Comparison of ENCODE assay signal across 16 cellular contexts in the genomic region with DNA sequence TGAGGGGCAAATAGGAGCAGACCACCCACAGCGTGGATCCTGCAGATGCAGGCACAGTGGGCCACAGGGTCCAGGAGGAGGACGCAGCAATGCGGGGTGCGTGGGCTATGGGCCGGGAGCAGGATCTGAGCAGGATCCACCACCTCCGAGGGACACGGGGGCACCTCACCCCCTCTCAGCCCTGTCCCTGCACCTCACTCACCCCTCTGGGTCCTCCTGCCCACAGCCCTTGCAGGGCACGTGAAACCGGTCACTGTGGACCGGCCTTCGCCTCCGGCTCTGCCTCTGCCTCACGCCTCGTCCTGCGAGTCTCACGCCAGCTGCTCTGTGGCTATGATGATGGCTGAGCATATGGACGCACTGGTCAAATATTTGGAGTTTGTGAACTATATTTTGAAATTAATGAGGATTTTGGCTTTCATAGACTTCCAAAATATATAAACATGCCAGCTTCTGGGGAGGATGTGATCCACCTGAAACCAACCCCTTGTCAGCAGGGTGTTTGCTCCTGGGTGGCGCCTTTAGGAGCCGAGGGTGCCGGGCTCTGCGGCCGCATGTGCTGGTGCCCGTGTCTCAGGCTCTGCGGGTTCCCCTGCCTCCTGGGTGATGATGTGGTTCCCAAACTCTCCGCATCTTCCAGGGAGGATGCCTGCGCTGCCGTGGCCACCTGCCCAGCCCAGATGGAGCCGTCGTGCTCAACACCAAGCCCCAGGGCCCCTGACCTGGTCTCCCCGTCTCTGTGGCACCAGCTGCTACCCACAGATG. TPM values are rescaled to one million over a fixed set of nuclear protein-coding genes. Genes with fewer than 3 reads are reported as not detected.
A peak's percentile ranks its signal among the peaks of the same experiment; 100 is the strongest.
DNase-seq lines count a peak whose midpoint lies in the region; ATAC-seq and TF ChIP-seq lines count a peak whose summit lies in the region.
"Had no signal": no experiment of that assay in that cellular context is flagged by ENCODE, and none has a peak within 500 bp of the region (broad histone marks: within the 10 kb centered on the region; RNA-seq: fewer than 3 reads in every experiment).

No MANE protein-coding gene starts in this region.

- H2AFZ ChIP-seq in neural progenitor cell (replicated peaks) = no peak overlapping the region
- H2AFZ ChIP-seq: GM23248 had no signal

- no peaks in the 10 kb centered on the region for H3F3A ChIP-seq in neural progenitor cell (ENCODE audit: low read depth)

- H3K4me1 ChIP-seq in BLaER1 treated with 17β-estradiol and CSF1 and Interleukin-3, amounts not matched to agents 10 nM and 100 nM = peaks cover 17 to 30% (median 23%) of the 10 kb centered on the region in 10 experiments
- H3K4me1 ChIP-seq in neural progenitor cell = peaks cover 4% of the 10 kb centered on the region

- peaks cover 0 to 7% (median 0%) of the 10 kb centered on the region in 11 experiments; a peak in 1 of 22 replicates for H3K9me3 ChIP-seq in BLaER1 treated with 17β-estradiol and CSF1 and Interleukin-3, amounts not matched to agents 10 nM and 100 nM (replicated peaks in 1 of 11)
- H3K9me3 ChIP-seq in neural progenitor cell (ENCODE audit: low read depth) = no peaks in the 10 kb centered on the region
- H3K9me3 ChIP-seq: Caco-2 had no signal

- DNase-seq in endothelial cell (ENCODE audit: low spot score) = no peak
- DNase-seq in neural progenitor cell (ENCODE audit: low spot score) = no peak
- DNase-seq in NCI-H2107 (lab: John Stamatoyannopoulos, UW) = no peak
- DNase-seq in activated CD4-positive, alpha-beta T cell treated with anti-CD3 and anti-CD28 coated beads, Interleukin-2, amount 50 U/mL, for 4 hours = no peak
- DNase-seq in sciatic nerve (ENCODE audit: low spot score) = no peak
- DNase-seq: Caco-2; CD4-positive, CD25-positive, alpha-beta regulatory T cell; CD8-positive, alpha-beta T cell; DMS153; DND-41; GM23248; H7; HCEC 1CT had no signal

- H3K79me2 ChIP-seq in neural progenitor cell (ENCODE audit: low read depth) = no peaks in the 10 kb centered on the region

- no peaks in the 10 kb centered on the region for H3K36me3 ChIP-seq in BLaER1 treated with 17β-estradiol and CSF1 and Interleukin-3, amounts not matched to agents 10 nM and 100 nM
- H3K36me3 ChIP-seq in neural progenitor cell = no peaks in the 10 kb centered on the region

- peak overlapping the region in 6 of 11 experiments; percentile 18 to 59 (median 44); a peak in 7 of 22 replicates for H3K4me2 ChIP-seq in BLaER1 treated with 17β-estradiol and CSF1 and Interleukin-3, amounts not matched to agents 10 nM and 100 nM
- H3K4me2 ChIP-seq in neural progenitor cell = no peak overlapping the region

- H3K9me3 Mint-ChIP-seq in endothelial cell (ENCODE audit: unreplicated experiment) = no peaks in the 10 kb centered on the region
- peaks cover 10% of the 10 kb centered on the region for H3K9me3 Mint-ChIP-seq in neural progenitor cell
- H3K9me3 Mint-ChIP-seq: CD8-positive, alpha-beta T cell had no signal

- H3K9ac ChIP-seq in BLaER1 treated with 17β-estradiol and CSF1 and Interleukin-3, amounts not matched to agents 10 nM and 100 nM = no peak overlapping the region
- no peak overlapping the region for H3K9ac ChIP-seq in neural progenitor cell
- H3K9ac ChIP-seq: GM23248 had no signal

- no peak for TF ChIP-seq CTCF in endothelial cell (IDR thresholded peaks at IDR 0.05; ENCODE audit: unreplicated experiment)
- TF ChIP-seq CTCF in neural progenitor cell (IDR thresholded peaks at IDR 0.05) = no peak

- H3K4me1 Mint-ChIP-seq in endothelial cell (ENCODE audit: unreplicated experiment) = no peaks in the 10 kb centered on the region
- H3K4me1 Mint-ChIP-seq in neural progenitor cell = peaks cover 2% of the 10 kb centered on the region
- H3K4me1 Mint-ChIP-seq: CD4-positive, CD25-positive, alpha-beta regulatory T cell had no signal

- ATAC-seq in sciatic nerve = no peak
- ATAC-seq: CD8-positive, alpha-beta T cell; GM12878 had no signal

- H4K20me1 ChIP-seq in BLaER1 treated with 17β-estradiol and CSF1 and Interleukin-3, amounts not matched to agents 10 nM and 100 nM = peaks cover 0 to 54% (median 0%) of the 10 kb centered on the region in 11 experiments; a peak in 8 of 22 replicates
- H4K20me1 ChIP-seq in neural progenitor cell (ENCODE audit: low read depth) = peaks cover 6% of the 10 kb centered on the region

- H3K27ac Mint-ChIP-seq in endothelial cell (ENCODE audit: unreplicated experiment) (no peak overlapping the region), neural progenitor cell (peak overlapping the region; percentile 83)
- H3K27ac Mint-ChIP-seq: CD4-positive, CD25-positive, alpha-beta regulatory T cell; CD8-positive, alpha-beta T cell had no signal

- intact Hi-C loops in sciatic nerve (cut with DNase I) = no loop called here

- peaks cover 0 to 13% (median 0%) of the 10 kb centered on the region in 11 experiments; a peak in 4 of 22 replicates for H3K27me3 ChIP-seq in BLaER1 treated with 17β-estradiol and CSF1 and Interleukin-3, amounts not matched to agents 10 nM and 100 nM
- no peaks in the 10 kb centered on the region for H3K27me3 ChIP-seq in neural progenitor cell

- H3K27me3 Mint-ChIP-seq in endothelial cell (ENCODE audit: unreplicated experiment) (no peaks in the 10 kb centered on the region), neural progenitor cell (ENCODE audit: insufficient read depth, low read depth) (peaks cover 20% of the 10 kb centered on the region)
- H3K27me3 Mint-ChIP-seq: CD4-positive, CD25-positive, alpha-beta regulatory T cell had no signal

- H3K4me3 Mint-ChIP-seq in endothelial cell (ENCODE audit: unreplicated experiment) (peak overlapping the region; percentile 14), neural progenitor cell (no peak overlapping the region)
- H3K4me3 Mint-ChIP-seq: CD4-positive, CD25-positive, alpha-beta regulatory T cell; CD8-positive, alpha-beta T cell had no signal

- H3K27ac ChIP-seq in BLaER1 treated with 17β-estradiol and CSF1 and Interleukin-3, amounts not matched to agents 10 nM and 100 nM = no peak overlapping the region
- H3K27ac ChIP-seq in neural progenitor cell = no peak overlapping the region
- H3K27ac ChIP-seq: C4-2B, GM23248 had no signal

- H3K4me3 ChIP-seq in BLaER1 treated with 17β-estradiol and CSF1 and Interleukin-3, amounts not matched to agents 10 nM and 100 nM = no peak overlapping the region
- H3K4me3 ChIP-seq in neural progenitor cell = no peak overlapping the region
- H3K4me3 ChIP-seq: GM12878, GM23248 had no signal

- H3K36me3 Mint-ChIP-seq in endothelial cell (ENCODE audit: low read depth, unreplicated experiment) (no peaks in the 10 kb centered on the region), neural progenitor cell (no peaks in the 10 kb centered on the region)
- H3K36me3 Mint-ChIP-seq: CD4-positive, CD25-positive, alpha-beta regulatory T cell; CD8-positive, alpha-beta T cell had no signal

RNA-seq across cellular contexts. Expression of gene ADGRA1, which starts 11.3 kb away (rescaled TPM):
- total RNA-seq in endothelial cell (ENCODE audit: unreplicated experiment) = not detected
- total RNA-seq in neural progenitor cell (ENCODE audit: low replicate concordance) = not detected in 2 replicates
- total RNA-seq in sciatic nerve = 0.13 TPM
- total RNA-seq: Caco-2; CD4-positive, CD25-positive, alpha-beta regulatory T cell; CD8-positive, alpha-beta T cell; GM12878; GM23248 had no signal
